In genomic region chr19:51138549-51138979, GRCh38 we compare ENCODE assay signal across 15 cellular contexts. TPM values are rescaled to one million over a fixed set of nuclear protein-coding genes. Genes with fewer than 3 reads are reported as not detected.
DNase-seq lines count a peak whose midpoint lies in the region; ATAC-seq, FAIRE-seq and TF ChIP-seq lines count a peak whose summit lies in the region.
"Had no signal": no experiment of that assay in that cellular context is flagged by ENCODE, and none has a peak within 500 bp of the region (broad histone marks: within the 10 kb centered on the region; RNA-seq: fewer than 3 reads in every experiment).

No MANE protein-coding gene starts in this region.

- peak overlapping the region in 4 of 5 donors; percentile 8 to 70 (median 52) for H3K4me3 Mint-ChIP-seq in immature natural killer cell
- H3K4me3 Mint-ChIP-seq: CD8-positive, alpha-beta T cell had no signal

- H4K20me1 ChIP-seq in K562 (replicated peaks; ENCODE audit: control insufficient read depth, insufficient read depth, low read length), result 0 out of 2 replicates have a peak, but pooled peaks cover 4% of the 10 kb centered on the region

- H3K4me3 ChIP-seq in K562 (no peak overlapping the region), spleen (peak overlapping the region in 1 of 8 donors; percentile 61)
- H3K4me3 ChIP-seq: breast epithelium, MG63 had no signal

- DNase-seq in MV-4-11 (lab: John Stamatoyannopoulos, UW), result peak; percentile 95
- DNase-seq in K562 (ENCODE audit: extremely low read depth in 1 of 4, low spot score in 3 of 4), result no peak
- no peak for DNase-seq in immature natural killer cell
- DNase-seq in spleen, result peak; percentile 89
- no peak for DNase-seq in foreskin melanocyte
- no peak for DNase-seq in kidney glomerular epithelial cell (lab: John Stamatoyannopoulos, UW)
- DNase-seq: CD8-positive, alpha-beta T cell; MG63; retina had no signal

- H3K27me3 ChIP-seq in K562 (ENCODE audit: control insufficient read depth in 2 of 2, insufficient read depth in 2 of 2, low read length in 2 of 2) (peaks cover 11 to 38% of the 10 kb centered on the region in 2 experiments; a peak in 4 of 5 replicates), spleen (replicated peaks in 1 of 7) (peaks cover 0 to 33% (median 0%) of the 10 kb centered on the region in 7 donors)

- no peak for FAIRE-seq in K562 (lab: Jason Lieb, UNC)
- FAIRE-seq: H1 had no signal

- intact Hi-C loops in K562 (cut with micrococcal nuclease) (no loop called here), spleen (cut with DNase I; ENCODE audit: low total_unique reads) (no loop called here)

- H3K27ac Mint-ChIP-seq in immature natural killer cell, result peak overlapping the region; percentile 75 to 93 (median 88)
- H3K27ac Mint-ChIP-seq: CD8-positive, alpha-beta T cell; T-cell had no signal

- no peaks in the 10 kb centered on the region for H3K9me1 ChIP-seq in K562 (ENCODE audit: control insufficient read depth, insufficient read depth, low read length)

- no peak for TF ChIP-seq EP300 in K562 (IDR thresholded peaks at IDR 0.05; ENCODE audit: low read length)

- POLR2A ChIA-PET in K562 (lab: Yijun Ruan, JAX), result interaction anchor here (1.3 kb wide), 1 partner anchor 203 kb away, joined by 3 read pairs; no protein-coding TSS in a partner anchor

- no peak for TF ChIP-seq RAD21 in K562 (CRISPR knock-in tag; conservative IDR thresholded peaks at IDR 0.05 in 1 of 2, IDR thresholded peaks at IDR 0.05 in 1 of 2)

- H3K4me2 ChIP-seq in K562 (ENCODE audit: insufficient read depth, low read length), result no peak overlapping the region

- H3K9ac ChIP-seq in K562 (ENCODE audit: insufficient read depth in 1 of 2, low read depth in 2 of 2, low read length in 2 of 2), result no peak overlapping the region

- in situ Hi-C loops in K562 (cut with MboI), result no loop called here

- H3K36me3 ChIP-seq in K562 (ENCODE audit: control insufficient read depth, insufficient read depth, low read length) (no peaks in the 10 kb centered on the region), spleen (no peaks in the 10 kb centered on the region)
- H3K36me3 ChIP-seq: breast epithelium, MG63 had no signal

- no peaks in the 10 kb centered on the region for H3K79me2 ChIP-seq in K562 (ENCODE audit: control insufficient read depth, insufficient read depth, low read length)

- TF ChIP-seq CTCF in K562 (IDR thresholded peaks at IDR 0.05 in 2 of 3, conservative IDR thresholded peaks at IDR 0.05 in 1 of 3; ENCODE audit: insufficient read depth in 2 of 3, low read depth in 1 of 3, low read length in 3 of 3) (no peak), spleen (IDR thresholded peaks at IDR 0.05 in 8 of 11, conservative IDR thresholded peaks at IDR 0.05 in 3 of 11) (peak in 1 of 11 experiments; percentile 7)

- no peaks in the 10 kb centered on the region; the same call in 1 of the 2 replicates for H3K9me3 ChIP-seq in K562 (replicated peaks; ENCODE audit: control insufficient read depth, insufficient read depth, low read depth, low read length)
- H3K9me3 ChIP-seq in spleen, result no peaks in the 10 kb centered on the region
- H3K9me3 ChIP-seq: breast epithelium had no signal

- WGBS in K562 (ENCODE audit: insufficient coverage, low coverage, missing lambda C conversion rate), result 9% methylated on average over 6 of the region's 6 CpGs
- 37 to 46% (median 45%) methylated on average over 6 of the region's 6 CpGs for WGBS in spleen, 5 donors

- peaks cover 0 to 11% (median 6%) of the 10 kb centered on the region in 3 donors for H3K36me3 Mint-ChIP-seq in immature natural killer cell
- H3K36me3 Mint-ChIP-seq: CD8-positive, alpha-beta T cell; T-cell had no signal

- no peak overlapping the region for H2AFZ ChIP-seq in K562 (ENCODE audit: low read depth, low read length)

- peaks cover 12 to 16% of the 10 kb centered on the region in 2 experiments; a peak in 4 of 5 replicates for H3K4me1 ChIP-seq in K562 (replicated peaks in 1 of 2; ENCODE audit: control insufficient read depth in 2 of 2, insufficient read depth in 2 of 2, low read length in 2 of 2)
- H3K4me1 ChIP-seq in spleen, result peaks cover 0 to 95% (median 24%) of the 10 kb centered on the region in 6 donors
- H3K4me1 ChIP-seq: breast epithelium had no signal

- H3K27ac ChIP-seq in K562 (ENCODE audit: extremely low read depth, low read depth, low read length), result no peak overlapping the region
- H3K27ac ChIP-seq in spleen, result peak overlapping the region; percentile 27 to 95 (median 86)
- H3K27ac ChIP-seq: breast epithelium had no signal

- peaks cover 86 to 92% of the 10 kb centered on the region in 2 donors for H3K4me1 Mint-ChIP-seq in immature natural killer cell

- TF ChIP-seq POLR2A in K562 (conservative IDR thresholded peaks at IDR 0.05) (no peak), spleen (IDR thresholded peaks at IDR 0.05) (no peak)

- H3K9me3 Mint-ChIP-seq in immature natural killer cell, result peaks cover 0 to 1% (median 0%) of the 10 kb centered on the region in 6 donors
- H3K9me3 Mint-ChIP-seq: CD8-positive, alpha-beta T cell; T-cell had no signal

- peaks cover 0 to 16% (median 7%) of the 10 kb centered on the region in 3 donors for H3K27me3 Mint-ChIP-seq in immature natural killer cell (ENCODE audit: low read depth in 3 of 3)

- BruUV-seq in K562 (replicated peaks; lab: Mats Ljungman, UMichigan), result no TSS peak

- CTCF ChIA-PET in K562 (lab: Yijun Ruan, JAX; ENCODE audit: low intra/inter-chr PET ratio), result no interaction called here

- ATAC-seq in K562 (no peak), GM18511 (IDR thresholded peaks at IDR 0.05; ENCODE audit: unreplicated experiment) (no peak)
- ATAC-seq: CD8-positive, alpha-beta T cell; T-cell had no signal

RNA-seq across cellular contexts. Expression of gene SIGLEC7, which starts 3.5 kb away (rescaled TPM):
- total RNA-seq in K562 (2011; cell fraction: chromatin; rRNA removed; ENCODE audit: low replicate concordance), result not detected in 2 replicates
- not detected in 2 replicates for total RNA-seq in K562 (2011; cell fraction: nucleolus; rRNA removed)
- total RNA-seq in K562 (2011; cell fraction: nucleoplasm; rRNA removed), result not detected in 2 replicates
- total RNA-seq in K562 (2014; rRNA removed), result not detected in 2 replicates
- total RNA-seq in K562 (2014; rRNA removed; fragmentation: Illumina TruSeq; extraction: Trizol), result not detected in 2 replicates
- not detected in 2 replicates for total RNA-seq in K562 (2015; rRNA removed; fragmentation: Illumina TruSeq; extraction: Trizol)
- total RNA-seq in K562 (2021), result not detected in 2 replicates
- 0.10 TPM in 1 of 2 replicates, not detected in the other for polyA plus RNA-seq in K562 (2011; rRNA removed)
- 0.03 and 0.06 TPM in 2 replicates for polyA plus RNA-seq in K562 (2011; cell fraction: cytosol; rRNA removed)
- 0.92 TPM in 1 of 2 replicates, not detected in the other for polyA plus RNA-seq in K562 (2011; cell fraction: nucleus; rRNA removed)
- 0.10 and 0.24 TPM in 2 replicates for polyA plus RNA-seq in K562 (2012)
- not detected in 2 replicates for polyA plus RNA-seq in K562 (2014; fragmentation: Illumina TruSeq; extraction: Trizol)
- not detected for polyA plus RNA-seq in K562 (2014; fragmentation: Nextera tagmentation; extraction: Ambion mirVana)
- 0.12 TPM in 1 of 2 replicates, not detected in the other for polyA plus RNA-seq in K562 (2014; rRNA removed)
- polyA minus RNA-seq in K562 (2011; rRNA and poly(A)+ RNA removed), result not detected in 2 replicates
- not detected in 2 replicates for polyA minus RNA-seq in K562 (2011; cell fraction: cytosol; rRNA and poly(A)+ RNA removed)
- polyA minus RNA-seq in K562 (2011; cell fraction: nucleus; rRNA and poly(A)+ RNA removed), result not detected in 2 replicates
- 100 to 1,000 TPM; 108 to 213 (median 129) TPM for polyA plus RNA-seq in immature natural killer cell
- 10 to 100 TPM; 23.1 to 59.9 (median 31.3) TPM for total RNA-seq in spleen
- 10 to 100 TPM in 2 of 3 donors, 1 to 10 TPM in 1; 6.8 to 16.5 (median 11.0) TPM for polyA plus RNA-seq in spleen
- total RNA-seq: CD8-positive, alpha-beta T cell; epithelial cell of proximal tubule; H1; OCI-LY7 had no signal
- polyA plus RNA-seq: H1 had no signal

RNA-seq across cellular contexts. Expression of gene SIGLEC9, which starts 13.9 kb away (rescaled TPM):
- total RNA-seq in K562 (2011; cell fraction: chromatin; rRNA removed; ENCODE audit: low replicate concordance), result 0.35 TPM in 1 of 2 replicates, not detected in the other
- 0.26 and 0.67 TPM in 2 replicates for total RNA-seq in K562 (2011; cell fraction: nucleolus; rRNA removed)
- total RNA-seq in K562 (2011; cell fraction: nucleoplasm; rRNA removed), result not detected in 2 replicates
- 0.18 and 0.65 TPM in 2 replicates for total RNA-seq in K562 (2014; rRNA removed)
- total RNA-seq in K562 (2014; rRNA removed; fragmentation: Illumina TruSeq; extraction: Trizol), result not detected in 2 replicates
- total RNA-seq in K562 (2015; rRNA removed; fragmentation: Illumina TruSeq; extraction: Trizol), result not detected in 2 replicates
- 0.22 TPM in 1 of 2 replicates, not detected in the other for total RNA-seq in K562 (2021)
- polyA plus RNA-seq in K562 (2011; rRNA removed), result 0.16 and 0.26 TPM in 2 replicates
- 0.21 and 0.54 TPM in 2 replicates for polyA plus RNA-seq in K562 (2011; cell fraction: cytosol; rRNA removed)
- polyA plus RNA-seq in K562 (2011; cell fraction: nucleus; rRNA removed), result 0.31 and 0.78 TPM in 2 replicates
- polyA plus RNA-seq in K562 (2012), result 0.20 and 0.53 TPM in 2 replicates
- polyA plus RNA-seq in K562 (2014; fragmentation: Illumina TruSeq; extraction: Trizol), result 0.09 and 0.21 TPM in 2 replicates
- polyA plus RNA-seq in K562 (2014; fragmentation: Nextera tagmentation; extraction: Ambion mirVana), result not detected
- polyA plus RNA-seq in K562 (2014; rRNA removed), result 0.18 and 0.34 TPM in 2 replicates
- 0.18 TPM in 1 of 2 replicates, not detected in the other for polyA minus RNA-seq in K562 (2011; rRNA and poly(A)+ RNA removed)
- not detected in 2 replicates for polyA minus RNA-seq in K562 (2011; cell fraction: cytosol; rRNA and poly(A)+ RNA removed)
- 0.54 TPM in 1 of 2 replicates, not detected in the other for polyA minus RNA-seq in K562 (2011; cell fraction: nucleus; rRNA and poly(A)+ RNA removed)
- polyA plus RNA-seq in immature natural killer cell, result 10 to 100 TPM in 2 of 3 donors, 1 to 10 TPM in 1; 6.2 to 16.8 (median 11.3) TPM
- total RNA-seq in spleen, result 10 to 100 TPM; 26.9 to 81.3 (median 42.1) TPM
- 10 to 100 TPM in 1 of 3 donors, 1 to 10 TPM in 2; 4.6 to 13.5 (median 5.7) TPM for polyA plus RNA-seq in spleen
- total RNA-seq: epithelial cell of proximal tubule, H1, OCI-LY7 had no signal
- polyA plus RNA-seq: H1 had no signal

RNA-seq across cellular contexts. Expression of gene CTU1, which starts 30.4 kb away (rescaled TPM):
- total RNA-seq in K562 (2011; cell fraction: chromatin; rRNA removed; ENCODE audit: low replicate concordance), result 3.4 and 11.0 TPM in 2 replicates
- 11.2 and 13.0 TPM in 2 replicates for total RNA-seq in K562 (2011; cell fraction: nucleolus; rRNA removed)
- total RNA-seq in K562 (2011; cell fraction: nucleoplasm; rRNA removed), result 5.7 and 7.2 TPM in 2 replicates
- total RNA-seq in K562 (2014; rRNA removed), result 17.7 and 21.1 TPM in 2 replicates
- 0.80 and 1.4 TPM in 2 replicates for total RNA-seq in K562 (2014; rRNA removed; fragmentation: Illumina TruSeq; extraction: Trizol)
- total RNA-seq in K562 (2015; rRNA removed; fragmentation: Illumina TruSeq; extraction: Trizol), result 2.4 and 2.6 TPM in 2 replicates
- 18.4 and 18.7 TPM in 2 replicates for total RNA-seq in K562 (2021)
- 2.2 and 4.3 TPM in 2 replicates for polyA plus RNA-seq in K562 (2011; rRNA removed)
- polyA plus RNA-seq in K562 (2011; cell fraction: cytosol; rRNA removed), result 4.4 and 19.0 TPM in 2 replicates
- 15.6 and 16.0 TPM in 2 replicates for polyA plus RNA-seq in K562 (2011; cell fraction: nucleus; rRNA removed)
- polyA plus RNA-seq in K562 (2012), result 8.7 TPM in 2 replicates
- 1.5 and 1.9 TPM in 2 replicates for polyA plus RNA-seq in K562 (2014; fragmentation: Illumina TruSeq; extraction: Trizol)
- under 1 TPM in 1 of 2 experiments, not detected in 1; 0.03 TPM for polyA plus RNA-seq in K562 (2014; fragmentation: Nextera tagmentation; extraction: Ambion mirVana)
- 10.0 and 12.9 TPM in 2 replicates for polyA plus RNA-seq in K562 (2014; rRNA removed)
- polyA minus RNA-seq in K562 (2011; rRNA and poly(A)+ RNA removed), result 0.84 and 1.3 TPM in 2 replicates
- polyA minus RNA-seq in K562 (2011; cell fraction: cytosol; rRNA and poly(A)+ RNA removed), result 4.7 and 4.8 TPM in 2 replicates
- 3.0 and 3.1 TPM in 2 replicates for polyA minus RNA-seq in K562 (2011; cell fraction: nucleus; rRNA and poly(A)+ RNA removed)
- polyA plus RNA-seq in immature natural killer cell, result 1 to 10 TPM; 2.0 to 5.6 (median 5.0) TPM
- total RNA-seq in spleen, result 1 to 10 TPM; 4.5 to 8.2 (median 6.5) TPM
- 1 to 10 TPM; 1.1 to 4.0 (median 2.6) TPM for polyA plus RNA-seq in spleen

RNA-seq across cellular contexts. Expression of gene KLK14, which starts 55.9 kb away (rescaled TPM):
- 0.37 TPM in 1 of 2 replicates, not detected in the other for total RNA-seq in K562 (2011; cell fraction: chromatin; rRNA removed; ENCODE audit: low replicate concordance)
- total RNA-seq in K562 (2011; cell fraction: nucleolus; rRNA removed), result 0.33 TPM in 1 of 2 replicates, not detected in the other
- not detected in 2 replicates for total RNA-seq in K562 (2011; cell fraction: nucleoplasm; rRNA removed)
- total RNA-seq in K562 (2014; rRNA removed) (not detected in 2 replicates), K562 (2014; rRNA removed; fragmentation: Illumina TruSeq; extraction: Trizol) (not detected in 2 replicates), K562 (2015; rRNA removed; fragmentation: Illumina TruSeq; extraction: Trizol) (not detected in 2 replicates), K562 (2021) (not detected in 2 replicates), spleen (under 1 TPM in 2 of 7 donors, not detected in 5; 0.44 to 0.63 TPM)
- polyA plus RNA-seq in K562 (2011; rRNA removed) (0.08 TPM in 1 of 2 replicates, not detected in the other), K562 (2014; fragmentation: Illumina TruSeq; extraction: Trizol) (not detected in 2 replicates), K562 (2014; fragmentation: Nextera tagmentation; extraction: Ambion mirVana) (not detected), K562 (2014; rRNA removed) (not detected in 2 replicates), immature natural killer cell (not detected), spleen (under 1 TPM; 0.12 to 0.33 (median 0.22) TPM)
- 0.12 TPM in 1 of 2 replicates, not detected in the other for polyA plus RNA-seq in K562 (2011; cell fraction: cytosol; rRNA removed)
- polyA plus RNA-seq in K562 (2011; cell fraction: nucleus; rRNA removed), result 0.14 and 0.20 TPM in 2 replicates
- polyA plus RNA-seq in K562 (2012), result 0.09 and 0.11 TPM in 2 replicates
- not detected in 2 replicates for polyA minus RNA-seq in K562 (2011; rRNA and poly(A)+ RNA removed)
- polyA minus RNA-seq in K562 (2011; cell fraction: cytosol; rRNA and poly(A)+ RNA removed), result not detected in 2 replicates
- not detected in 2 replicates for polyA minus RNA-seq in K562 (2011; cell fraction: nucleus; rRNA and poly(A)+ RNA removed)
- total RNA-seq: CD8-positive, alpha-beta T cell had no signal

Comparison
In these comparisons a context has a peak if more than half of its experiments do, and no peak if none do; other contexts are left out.
1. DNase-seq: peak in MV-4-11 (single experiment) and spleen (single experiment); none in K562 (0 of 4), immature natural killer cell (0 of 3), foreskin melanocyte (single experiment) and kidney glomerular epithelial cell (single experiment).
2. RNA of gene SIGLEC7, which starts 3.5 kb away (polyA plus RNA-seq): 108 to 213 TPM in immature natural killer cell and 6.8 to 16.5 TPM in spleen; 0.03 to 0.92 TPM in K562; every median in the first group is over 4 times any median in the second.